ENCODE assay signal across 10 cellular contexts in genomic region chr13:95221991-95222732, GRCh38.
DNase-seq lines count a peak whose midpoint lies in the region; ATAC-seq, FAIRE-seq and TF ChIP-seq lines count a peak whose summit lies in the region.
"Had no signal": no experiment of that assay in that cellular context is flagged by ENCODE, and none has a peak within 500 bp of the region (broad histone marks: within the 10 kb centered on the region; RNA-seq: fewer than 3 reads in every experiment).

No MANE protein-coding gene starts in this region.

- no TSS peak for BruUV-seq in K562 (replicated peaks; lab: Mats Ljungman, UMichigan)

- H3K79me2 ChIP-seq in K562 (ENCODE audit: control insufficient read depth, insufficient read depth, low read length), result peaks cover 33% of the 10 kb centered on the region

- CTCF ChIA-PET in K562 (lab: Yijun Ruan, JAX; ENCODE audit: low intra/inter-chr PET ratio), result no interaction called here

- H3K9me3 ChIP-seq in K562 (replicated peaks; ENCODE audit: control insufficient read depth, insufficient read depth, low read depth, low read length), result no peaks in the 10 kb centered on the region

- WGBS in K562 (ENCODE audit: insufficient coverage, low coverage, missing lambda C conversion rate), result 66% methylated on average over 4 of the region's 8 CpGs

- no peak for TF ChIP-seq RAD21 in K562 (CRISPR knock-in tag; conservative IDR thresholded peaks at IDR 0.05 in 1 of 2, IDR thresholded peaks at IDR 0.05 in 1 of 2)

- no peak for FAIRE-seq in K562 (lab: Jason Lieb, UNC)

- no peak for TF ChIP-seq EP300 in K562 (IDR thresholded peaks at IDR 0.05; ENCODE audit: low read length)

- intact Hi-C loops in K562 (cut with micrococcal nuclease), result no loop called here

- peaks cover 5 to 9% of the 10 kb centered on the region in 2 experiments; a peak in 4 of 5 replicates for H3K4me1 ChIP-seq in K562 (replicated peaks in 1 of 2; ENCODE audit: control insufficient read depth in 2 of 2, insufficient read depth in 2 of 2, low read length in 2 of 2)

- H3K9ac ChIP-seq in K562 (ENCODE audit: insufficient read depth in 1 of 2, low read depth in 2 of 2, low read length in 2 of 2), result peak overlapping the region in 1 of 2 experiments; percentile 71; a peak in 1 of 4 replicates

- no peak overlapping the region for H2AFZ ChIP-seq in K562 (ENCODE audit: low read depth, low read length)

- H3K36me3 ChIP-seq in K562 (ENCODE audit: control insufficient read depth, insufficient read depth, low read length), result peaks cover 18% of the 10 kb centered on the region; the same call in 2 of the 3 replicates

- no peaks in the 10 kb centered on the region for H3K27me3 ChIP-seq in K562 (ENCODE audit: control insufficient read depth in 2 of 2, insufficient read depth in 2 of 2, low read length in 2 of 2)

- DNase-seq in K562 (ENCODE audit: extremely low read depth in 1 of 4, low spot score in 3 of 4), result no peak
- DNase-seq in islet precursor cell, result no peak
- DNase-seq in stimulated activated CD4-positive, alpha-beta T cell treated with anti-CD3 and anti-CD28 coated beads, Interleukin-4, amount 100 ng/mL, for 1 hour, result no peak
- DNase-seq in stimulated activated naive CD4-positive, alpha-beta T cell (lab: John Stamatoyannopoulos, UW), result no peak
- no peak for DNase-seq in stimulated activated CD4-positive, alpha-beta T cell treated with anti-CD3 and anti-CD28 coated beads, Interleukin-2, amount 100 ng/mL, for 24 hours
- DNase-seq: activated CD4-positive, alpha-beta T cell treated with anti-CD3 and anti-CD28 coated beads for 36 hours; trophoblast cell had no signal

- H3K4me3 ChIP-seq in K562, result no peak overlapping the region

- TF ChIP-seq CTCF in K562 (IDR thresholded peaks at IDR 0.05 in 2 of 3, conservative IDR thresholded peaks at IDR 0.05 in 1 of 3; ENCODE audit: insufficient read depth in 2 of 3, low read depth in 1 of 3, low read length in 3 of 3), result no peak

- in situ Hi-C loops in K562 (cut with MboI), result no loop called here

- H3K4me2 ChIP-seq in K562 (ENCODE audit: insufficient read depth, low read length), result no peak overlapping the region

- H3K27ac ChIP-seq in K562 (ENCODE audit: extremely low read depth, low read depth, low read length), result no peak overlapping the region

- POLR2A ChIA-PET in K562 (lab: Yijun Ruan, JAX), result interaction anchor here (0.6 to 1.4 kb wide), 2 partner anchors 8 to 625 kb away, joined by 3 read pairs; no protein-coding TSS in a partner anchor

- no peaks in the 10 kb centered on the region for H3K9me1 ChIP-seq in K562 (ENCODE audit: control insufficient read depth, insufficient read depth, low read length)

- ATAC-seq in GM18505 (IDR thresholded peaks at IDR 0.05; ENCODE audit: unreplicated experiment) (peak; percentile 39), GM19467 (IDR thresholded peaks at IDR 0.05; ENCODE audit: unreplicated experiment) (peak; percentile 50), HG03097 (IDR thresholded peaks at IDR 0.05; ENCODE audit: low FRiP score, unreplicated experiment) (peak; percentile 52), K562 (peak; percentile 31)
- ATAC-seq: activated CD4-positive, alpha-beta T cell treated with anti-CD3 and anti-CD28 coated beads for 36 hours had no signal

- TF ChIP-seq POLR2A in GM18505 (IDR thresholded peaks at IDR 0.05; ENCODE audit: borderline replicate concordance, extremely low read depth, insufficient read depth, insufficient read length) (no peak), K562 (conservative IDR thresholded peaks at IDR 0.05) (no peak)

- H4K20me1 ChIP-seq in K562 (replicated peaks; ENCODE audit: control insufficient read depth, insufficient read depth, low read length), result no peaks in the 10 kb centered on the region

TF ChIP-seq in K562, 482 proteins besides CTCF, POLR2A, EP300 and RAD21:
- TF ChIP-seq KLF1 (tag; IDR thresholded peaks at IDR 0.05) (no peak), ZSCAN32 (CRISPR knock-in tag; IDR thresholded peaks at IDR 0.05) (no peak)
